In the genomic region with DNA sequence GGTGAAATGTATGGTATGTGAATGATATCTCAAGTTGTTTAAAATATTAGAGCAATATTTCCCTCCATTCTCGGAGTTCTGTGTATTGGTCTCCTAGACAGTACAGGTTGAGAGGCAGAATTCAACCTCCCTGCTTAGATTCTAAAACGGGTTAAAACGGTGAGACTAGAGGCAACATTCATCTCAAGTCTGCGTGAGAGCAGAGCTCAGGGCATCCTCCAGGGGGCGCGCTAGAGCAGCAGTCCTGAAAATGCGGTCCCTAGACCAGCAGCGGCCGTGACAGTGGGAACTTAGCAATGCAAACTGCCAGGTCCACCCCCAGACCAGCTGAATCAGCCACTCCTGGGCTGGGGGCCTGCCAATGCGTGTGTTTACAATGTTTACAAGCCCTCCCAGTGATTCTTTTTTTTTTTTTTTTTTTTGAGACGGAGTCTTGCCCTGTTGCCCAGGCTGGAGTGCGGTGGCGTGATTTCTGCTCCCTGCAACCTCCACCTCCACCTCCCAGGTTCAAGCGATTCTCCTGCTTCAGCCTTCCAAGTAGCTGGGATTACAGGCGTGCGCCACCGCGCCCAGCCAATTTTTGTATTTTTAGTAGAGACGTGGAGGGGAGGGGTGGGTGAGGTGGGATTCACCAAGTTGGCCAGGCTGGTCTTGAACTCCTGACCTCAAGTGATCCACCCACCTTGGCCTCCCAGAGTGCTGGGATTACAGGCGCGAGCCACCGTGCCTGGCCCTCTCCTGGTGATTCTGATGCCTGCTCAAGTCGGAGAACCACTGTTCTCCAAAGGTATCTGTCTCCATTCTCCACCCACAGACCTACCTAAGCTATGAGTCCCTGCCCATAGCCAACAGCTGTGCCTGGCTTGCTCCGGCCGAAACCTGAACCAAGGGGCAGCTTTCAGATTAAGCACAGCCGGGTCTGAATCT, we compare ENCODE assay signal across 8 cellular contexts. TPM values are rescaled to one million over a fixed set of nuclear protein-coding genes. Genes with fewer than 3 reads are reported as not detected.
A peak's percentile ranks its signal among the peaks of the same experiment; 100 is the strongest.
DNase-seq lines count a peak whose midpoint lies in the region; ATAC-seq and TF ChIP-seq lines count a peak whose summit lies in the region.

No MANE protein-coding gene starts in this region.

- H3K36me3 ChIP-seq in mammary epithelial cell (ENCODE audit: insufficient read depth, low read length) (no peaks in the 10 kb centered on the region), kidney epithelial cell (ENCODE audit: control insufficient read depth, insufficient read depth, low read length) (no peaks in the 10 kb centered on the region)

- H3K9me3 ChIP-seq in mammary epithelial cell (replicated peaks; ENCODE audit: insufficient read depth, low read length), result no peaks in the 10 kb centered on the region

- no peaks in the 10 kb centered on the region for H3K79me2 ChIP-seq in mammary epithelial cell (ENCODE audit: insufficient read depth, low read length)

- no peaks in the 10 kb centered on the region for H4K20me1 ChIP-seq in mammary epithelial cell (ENCODE audit: insufficient read depth, low read length)

- in situ Hi-C loops in mammary epithelial cell (cut with MboI; ENCODE audit: low sequenced_read_pairs in 2 of 2), result no loop called here

- H3K4me3 ChIP-seq in mammary epithelial cell (replicated peaks in 1 of 3; ENCODE audit: insufficient read depth in 1 of 3, low read depth in 2 of 3, low read length in 3 of 3), result no peak overlapping the region
- H3K4me3 ChIP-seq in kidney epithelial cell (ENCODE audit: low read depth, low read length), result no peak overlapping the region

- H2AFZ ChIP-seq in mammary epithelial cell (ENCODE audit: low read depth, low read length), result no peak overlapping the region

- no peak overlapping the region for H3K9ac ChIP-seq in mammary epithelial cell (ENCODE audit: insufficient read depth, low read length)

- WGBS in mammary epithelial cell (ENCODE audit: low coverage, missing lambda C conversion rate), result 58% methylated on average over 10 of the region's 26 CpGs

- TF ChIP-seq CTCF in mammary epithelial cell (conservative IDR thresholded peaks at IDR 0.05 in 1 of 2, IDR thresholded peaks at IDR 0.05 in 1 of 2; ENCODE audit: extremely low read depth in 1 of 2, insufficient read depth in 1 of 2, low read depth in 1 of 2, low read length in 2 of 2), result peak; percentile 97
- peak; percentile 90 for TF ChIP-seq CTCF in kidney epithelial cell (IDR thresholded peaks at IDR 0.05; ENCODE audit: insufficient read depth, low read length, poor library complexity, severe bottlenecking)

- DNase-seq in AG20443 (ENCODE audit: low spot score) (peak; percentile 90), NCI-H128 (lab: John Stamatoyannopoulos, UW; ENCODE audit: unreplicated experiment) (peak; percentile 5), mammary epithelial cell (peak; percentile 39), kidney epithelial cell (ENCODE audit: low read depth) (no peak)
- DNase-seq in stimulated activated CD4-positive, alpha-beta T cell treated with anti-CD3 and anti-CD28 coated beads, Interleukin-2, amount 100 ng/mL, for 48 hours, result peak; percentile 82 to 86

- H3K4me1 ChIP-seq in mammary epithelial cell (ENCODE audit: insufficient read depth, low read length), result no peaks in the 10 kb centered on the region

- CTCF ChIA-PET in mammary epithelial cell (lab: Charles Lee; ENCODE audit: low non-redundant PET), result interaction anchor here (0.5 to 0.7 kb wide), 3 partner anchors 58 to 178 kb away, joined by 3 read pairs; no protein-coding TSS in a partner anchor

- intact Hi-C loops in mammary epithelial cell (cut with micrococcal nuclease), result loop anchor here (1.0 kb wide), 4 partner anchors 50 to 279 kb away; no protein-coding TSS in a partner anchor

- H3K27me3 ChIP-seq in mammary epithelial cell (ENCODE audit: insufficient read depth, low read length) (no peaks in the 10 kb centered on the region), kidney epithelial cell (ENCODE audit: control insufficient read depth, insufficient read depth, low read length) (no peaks in the 10 kb centered on the region)

- no TSS peak for BruUV-seq in mammary epithelial cell (replicated peaks; lab: Mats Ljungman, UMichigan)

- H3K27ac ChIP-seq in mammary epithelial cell (ENCODE audit: insufficient read depth, low read depth, low read length), result no peak overlapping the region

- H3K4me2 ChIP-seq in mammary epithelial cell (ENCODE audit: insufficient read depth, low read depth, low read length), result no peak overlapping the region

- ATAC-seq in GM19455 (IDR thresholded peaks at IDR 0.05; ENCODE audit: unreplicated experiment), result peak; percentile 61
- ATAC-seq in activated CD4-positive, CD25-positive, alpha-beta regulatory T cell treated with anti-CD3 and anti-CD28 coated beads, Interleukin-2, amount 50 U/mL, for 24 hours, result peak; percentile 73 to 92
- no peak for ATAC-seq in HG03457 (IDR thresholded peaks at IDR 0.05; ENCODE audit: unreplicated experiment)

- dilution Hi-C loops in mammary epithelial cell (cut with HindIII; ENCODE audit: low sequenced_read_pairs), result no loop called here

RNA-seq across cellular contexts. Expression of gene KLHL36, which starts 24.2 kb away (rescaled TPM):
- total RNA-seq in mammary epithelial cell (100 to 1,000 TPM in 1 of 2 donors, 10 to 100 TPM in 1; 52.9 to 103 TPM), kidney epithelial cell (78.5 and 105 TPM in 2 replicates)
- polyA plus RNA-seq in mammary epithelial cell, result 38.8 TPM
- 35.9 TPM for polyA minus RNA-seq in mammary epithelial cell

RNA-seq across cellular contexts. Expression of gene USP10, which starts 27.3 kb away (rescaled TPM):
- 100 to 1,000 TPM in 1 of 2 donors, 10 to 100 TPM in 1; 60.5 to 111 TPM for total RNA-seq in mammary epithelial cell
- polyA plus RNA-seq in mammary epithelial cell, result 82.9 TPM
- polyA minus RNA-seq in mammary epithelial cell, result 390 TPM
- total RNA-seq in kidney epithelial cell, result 57.6 and 67.8 TPM in 2 replicates

RNA-seq across cellular contexts. Expression of gene COTL1, which starts 54.7 kb away (rescaled TPM):
- total RNA-seq in mammary epithelial cell (100 to 1,000 TPM in 1 of 2 donors, 10 to 100 TPM in 1; 79.2 to 202 TPM), kidney epithelial cell (210 TPM in 2 replicates)
- polyA plus RNA-seq in mammary epithelial cell, result 190 TPM
- 217 TPM for polyA minus RNA-seq in mammary epithelial cell
